ENCODE assay signal across 12 cellular contexts in the genomic region with DNA sequence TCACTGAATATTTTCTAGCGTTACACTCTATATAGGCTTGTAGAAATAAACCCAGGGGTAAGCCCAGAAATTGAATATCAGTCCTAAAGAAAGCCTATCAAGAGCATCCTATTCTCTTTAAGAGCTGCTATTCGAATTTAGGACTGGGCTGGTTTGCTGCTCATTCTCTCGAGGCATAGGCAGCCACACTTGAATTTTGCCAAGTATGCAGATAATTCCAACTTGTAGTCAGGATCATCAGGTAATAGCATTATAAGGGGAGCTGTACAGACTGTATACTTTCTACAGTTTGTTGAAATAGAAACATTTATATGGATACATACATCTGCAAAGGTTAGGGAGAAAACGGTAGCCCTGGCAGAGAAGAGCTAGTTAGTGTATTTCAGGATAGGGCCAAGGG. TPM values are rescaled to one million over a fixed set of nuclear protein-coding genes. Genes with fewer than 3 reads are reported as not detected.
DNase-seq lines count a peak whose midpoint lies in the region; ATAC-seq, FAIRE-seq and TF ChIP-seq lines count a peak whose summit lies in the region.
"Had no signal": no experiment of that assay in that cellular context is flagged by ENCODE, and none has a peak within 500 bp of the region (broad histone marks: within the 10 kb centered on the region; RNA-seq: fewer than 3 reads in every experiment).

No MANE protein-coding gene starts in this region.

- no peaks in the 10 kb centered on the region for H3K27me3 ChIP-seq in iPS-18a (ENCODE audit: control insufficient read depth, insufficient read depth, low read length)
- no peaks in the 10 kb centered on the region for H3K27me3 ChIP-seq in colonic mucosa
- no peaks in the 10 kb centered on the region for H3K27me3 ChIP-seq in pancreas

- H3K9ac ChIP-seq in iPS-18a (ENCODE audit: low read length) (peak overlapping the region; percentile 75), colonic mucosa (ENCODE audit: low read depth in 2 of 2, low read length in 2 of 2) (no peak overlapping the region)

- ATAC-seq in A549: no peak
- no peak for ATAC-seq in activated CD8-positive, alpha-beta T cell treated with anti-CD3 and anti-CD28 coated beads for 36 hours
- no peak for ATAC-seq in pancreas

- POLR2A ChIA-PET in A549 (lab: Yijun Ruan, JAX): no interaction called here
- POLR2A ChIA-PET in activated CD8-positive, alpha-beta T cell treated with anti-CD3 and anti-CD28 coated beads for 36 hours (lab: Charles Lee): interaction anchor here (0.7 to 1.0 kb wide), 2 partner anchors 12 to 18 kb away, joined by 3 read pairs; no protein-coding TSS in a partner anchor

- peak overlapping the region; percentile 98 for H3K27ac Mint-ChIP-seq in activated CD8-positive, alpha-beta T cell treated with anti-CD3 and anti-CD28 coated beads for 36 hours

- H3K4me1 ChIP-seq in A549 (peaks cover 21% of the 10 kb centered on the region), iPS-18a (ENCODE audit: control insufficient read depth, low read depth, low read length) (peaks cover 16% of the 10 kb centered on the region), colonic mucosa (peaks cover 6% of the 10 kb centered on the region), pancreas (peaks cover 21 to 36% (median 34%) of the 10 kb centered on the region in 3 donors)

- TF ChIP-seq CTCF in A549 (IDR thresholded peaks at IDR 0.05) (no peak), GM12864 (IDR thresholded peaks at IDR 0.05; ENCODE audit: low read depth, low read length, missing control alignments) (no peak), colonic mucosa (IDR thresholded peaks at IDR 0.05) (no peak), pancreas (IDR thresholded peaks at IDR 0.05) (no peak)
- no peak for TF ChIP-seq CTCF in activated CD8-positive, alpha-beta T cell treated with anti-CD3 and anti-CD28 coated beads for 36 hours (IDR thresholded peaks at IDR 0.05)

- no peaks in the 10 kb centered on the region for H3K27me3 Mint-ChIP-seq in activated CD8-positive, alpha-beta T cell treated with anti-CD3 and anti-CD28 coated beads for 36 hours

- H3K4me2 ChIP-seq in A549: peak overlapping the region; percentile 98

- no peak for TF ChIP-seq RAD21 in A549 (conservative IDR thresholded peaks at IDR 0.05 in 1 of 2, IDR thresholded peaks at IDR 0.05 in 1 of 2)

- WGBS in A549 (ENCODE audit: missing lambda C conversion rate): 70% methylated on average over 4 of the region's 4 CpGs
- 64 to 74% methylated on average over 4 of the region's 4 CpGs for WGBS in pancreas, 2 donors

- H3K4me3 ChIP-seq in A549 (no peak overlapping the region), GM12864 (ENCODE audit: low read depth, low read length) (peak overlapping the region; percentile 9; the same call in 1 of the 2 replicates), iPS-18a (ENCODE audit: low read length) (peak overlapping the region; percentile 86), colonic mucosa (no peak overlapping the region), pancreas (no peak overlapping the region)

- peak overlapping the region in 1 of 2 experiments; percentile 23; a peak in 1 of 6 replicates for H3K27ac ChIP-seq in A549
- no peak overlapping the region for H3K27ac ChIP-seq in iPS-18a (ENCODE audit: low read length)
- H3K27ac ChIP-seq in colonic mucosa: no peak overlapping the region
- no peak overlapping the region for H3K27ac ChIP-seq in pancreas

- peaks cover 8% of the 10 kb centered on the region for H3K36me3 ChIP-seq in iPS-18a (ENCODE audit: control insufficient read depth, low read depth, low read length)
- no peaks in the 10 kb centered on the region for H3K36me3 ChIP-seq in colonic mucosa
- no peaks in the 10 kb centered on the region for H3K36me3 ChIP-seq in pancreas

- no peak for TF ChIP-seq POLR2A in A549 (IDR thresholded peaks at IDR 0.05; ENCODE audit: low read length)

- FAIRE-seq in A549 (lab: Jason Lieb, UNC) (no peak), pancreas (lab: Jason Lieb, UNC) (no peak)

- CTCF ChIA-PET in A549 (lab: Yijun Ruan, JAX): interaction anchor here (1.4 to 4.1 kb wide), 2 partner anchors 13 to 30 kb away, joined by 3 to 29 read pairs; no protein-coding TSS in a partner anchor
- CTCF ChIA-PET in activated CD8-positive, alpha-beta T cell treated with anti-CD3 and anti-CD28 coated beads for 36 hours (lab: Charles Lee): interaction anchor here (1.1 to 5.2 kb wide), 4 partner anchors 12 to 60 kb away, joined by 3 to 40 read pairs (median 5); a partner anchor contains a TSS

- H3K9me3 ChIP-seq in A549: no peaks in the 10 kb centered on the region
- no peaks in the 10 kb centered on the region for H3K9me3 ChIP-seq in iPS-18a (ENCODE audit: control insufficient read depth, low read depth, low read length)
- H3K9me3 ChIP-seq in colonic mucosa: no peaks in the 10 kb centered on the region
- H3K9me3 ChIP-seq in pancreas: no peaks in the 10 kb centered on the region

- no peak for TF ChIP-seq EP300 in A549 (IDR thresholded peaks at IDR 0.05)

- intact Hi-C loops in activated CD8-positive, alpha-beta T cell treated with anti-CD3 and anti-CD28 coated beads for 36 hours (cut with micrococcal nuclease): loop anchor here (5.0 kb wide), 1 partner anchor 59 kb away; a partner anchor contains a TSS
- intact Hi-C loops in colonic mucosa (cut with DNase I): loop anchor here (5.0 kb wide), 1 partner anchor 59 kb away; a partner anchor contains a TSS
- intact Hi-C loops in pancreas (cut with DNase I): no loop called here

- peaks cover 52% of the 10 kb centered on the region for H3K4me1 Mint-ChIP-seq in activated CD8-positive, alpha-beta T cell treated with anti-CD3 and anti-CD28 coated beads for 36 hours (ENCODE audit: low read depth)

- DNase-seq in A549 (ENCODE audit: low read depth in 1 of 2, low spot score in 1 of 2) (no peak), GM12864 (ENCODE audit: low read depth) (no peak), colonic mucosa (no peak), pancreas (no peak), NCI-H82 treated with DMSO at 0.1 percent for 48 hours (lab: John Stamatoyannopoulos, UW; ENCODE audit: unreplicated experiment) (no peak), OCI-M1 (lab: John Stamatoyannopoulos, UW) (no peak)
- DNase-seq in activated CD8-positive, alpha-beta T cell treated with anti-CD3 and anti-CD28 coated beads for 36 hours: no peak
- DNase-seq: activated CD4-positive, alpha-beta T cell treated with anti-CD3 and anti-CD28 coated beads for 48 hours; caudate nucleus; hippocampal formation; NCI-H1417 treated with DMSO at 0.1 percent for 48 hours had no signal

- peaks cover 47% of the 10 kb centered on the region for H3K36me3 Mint-ChIP-seq in activated CD8-positive, alpha-beta T cell treated with anti-CD3 and anti-CD28 coated beads for 36 hours (ENCODE audit: low read depth)

- no peaks in the 10 kb centered on the region for H3K9me3 Mint-ChIP-seq in activated CD8-positive, alpha-beta T cell treated with anti-CD3 and anti-CD28 coated beads for 36 hours

- peak overlapping the region; percentile 99 for H3K4me3 Mint-ChIP-seq in activated CD8-positive, alpha-beta T cell treated with anti-CD3 and anti-CD28 coated beads for 36 hours

TF ChIP-seq in A549, 52 proteins besides CTCF, POLR2A, EP300 and RAD21:
- no peak for TF ChIP-seq TFCP2L1 (CRISPR knock-in tag; IDR thresholded peaks at IDR 0.05)
- peak; percentile 61 for TF ChIP-seq MAFK (IDR thresholded peaks at IDR 0.05; ENCODE audit: partially characterized antibody)

RNA-seq across cellular contexts. Expression of a gene that starts 2.1 kb away (rescaled TPM):
- polyA plus RNA-seq in A549 (2011; rRNA removed) (15.3 and 17.3 TPM in 2 replicates), A549 (2017; fragmentation: RNase III; extraction: RNeasy Plus Mini Kit Qiagen cat#74134 plus additional on column Dnase treatment) (10.8 to 12.0 TPM (median 11.4 TPM) in 3 replicates), pancreas (1 to 10 TPM; 3.1 to 4.8 TPM)
- polyA plus RNA-seq in A549 (2012; cell fraction: cytosol; rRNA removed): 12.5 and 15.3 TPM in 2 replicates
- 6.9 and 7.4 TPM in 2 replicates for polyA plus RNA-seq in A549 (2012; cell fraction: nucleus; rRNA removed)
- polyA minus RNA-seq in A549 (2011; rRNA and poly(A)+ RNA removed): 21.6 and 23.6 TPM in 2 replicates
- 10 to 100 TPM; 16.5 to 16.7 TPM for total RNA-seq in activated CD8-positive, alpha-beta T cell treated with anti-CD3 and anti-CD28 coated beads for 36 hours
- total RNA-seq in colonic mucosa (10 to 100 TPM in 1 of 2 donors, 1 to 10 TPM in 1; 9.6 to 13.7 TPM), pancreas (1 to 10 TPM; 3.2 to 6.6 (median 4.3) TPM)

RNA-seq across cellular contexts. Expression of a gene that starts 58.5 kb away (rescaled TPM):
- polyA plus RNA-seq in A549 (2011; rRNA removed) (11.5 and 13.1 TPM in 2 replicates), A549 (2017; fragmentation: RNase III; extraction: RNeasy Plus Mini Kit Qiagen cat#74134 plus additional on column Dnase treatment) (11.7 to 12.5 TPM (median 11.7 TPM) in 3 replicates), pancreas (10 to 100 TPM; 12.1 to 13.5 TPM)
- 4.3 and 5.0 TPM in 2 replicates for polyA plus RNA-seq in A549 (2012; cell fraction: cytosol; rRNA removed)
- 1.8 and 3.0 TPM in 2 replicates for polyA plus RNA-seq in A549 (2012; cell fraction: nucleus; rRNA removed)
- 6.4 and 7.0 TPM in 2 replicates for polyA minus RNA-seq in A549 (2011; rRNA and poly(A)+ RNA removed)
- 10 to 100 TPM; 19.0 to 19.7 TPM for total RNA-seq in activated CD8-positive, alpha-beta T cell treated with anti-CD3 and anti-CD28 coated beads for 36 hours
- total RNA-seq in colonic mucosa (10 to 100 TPM; 20.3 to 20.4 TPM), pancreas (10 to 100 TPM in 1 of 6 donors, 1 to 10 TPM in 5; 6.4 to 10.4 (median 7.1) TPM)

Comparison
In these comparisons a context has a peak if more than half of its experiments do, and no peak if none do; other contexts are left out.
1. H3K4me3 ChIP-seq: peak in GM12864 (single experiment) and iPS-18a (single experiment); none in A549 (single experiment), colonic mucosa (single experiment) and pancreas (0 of 4).
2. intact Hi-C loops: an anchor here in activated CD8-positive, alpha-beta T cell treated with anti-CD3 and anti-CD28 coated beads for 36 hours (5.0 kb wide) and colonic mucosa (5.0 kb wide); none called in pancreas.